Comparison of ENCODE assay signal across 8 cellular contexts in genomic region chr17:48728232-48729231, GRCh38. TPM values are rescaled to one million over a fixed set of nuclear protein-coding genes. Genes with fewer than 3 reads are reported as not detected.
DNase-seq lines count a peak whose midpoint lies in the region; ATAC-seq and TF ChIP-seq lines count a peak whose summit lies in the region.

Gene HOXB13 (minus strand): TSS chr17:48728750. CDS start chr17:48728593, 157 bp downstream.

- no peaks in the 10 kb centered on the region for H3K9me3 ChIP-seq in mesenchymal stem cell (ENCODE audit: control insufficient read depth, low read length)
- no peaks in the 10 kb centered on the region for H3K9me3 ChIP-seq in esophagus squamous epithelium

- H3K27ac Mint-ChIP-seq in GM23338: no peak within 1 kb of the TSS
- H3K27ac Mint-ChIP-seq in activated naive CD8-positive, alpha-beta T cell treated with anti-CD3 and anti-CD28 coated beads, Interleukin-2, amount 50 U/mL, for 24 hours: no peak within 1 kb of the TSS

- H4K91ac ChIP-seq in mesenchymal stem cell (ENCODE audit: low read length): peak within 1 kb of the TSS; percentile 25

- H3K23ac ChIP-seq in mesenchymal stem cell (ENCODE audit: low read length in 2 of 2): peak within 1 kb of the TSS in 1 of 2 experiments; percentile 99

- H3K9me3 Mint-ChIP-seq in GM23338: peaks cover 2% of the 10 kb centered on the region; the same call in 2 of the 3 replicates
- H3K9me3 Mint-ChIP-seq in activated naive CD8-positive, alpha-beta T cell treated with anti-CD3 and anti-CD28 coated beads, Interleukin-2, amount 50 U/mL, for 24 hours: no peaks in the 10 kb centered on the region

- H3K36me3 ChIP-seq in GM23338 (ENCODE audit: insufficient read depth) (no peaks in the 10 kb centered on the region), mesenchymal stem cell (ENCODE audit: control insufficient read depth in 1 of 2, insufficient read depth in 2 of 2, low read depth in 1 of 2, low read length in 2 of 2) (peaks cover 0 to 3% of the 10 kb centered on the region in 2 experiments), esophagus squamous epithelium (no peaks in the 10 kb centered on the region)

- WGBS in mesenchymal stem cell: 5% methylated on average over 46 of the region's 55 CpGs
- 7 to 12% methylated on average over 18 to 27 of the region's 55 CpGs for WGBS in esophagus squamous epithelium, 2 donors

- H2AK5ac ChIP-seq in mesenchymal stem cell (ENCODE audit: low read length, severe bottlenecking): no peak within 1 kb of the TSS

- peak within 1 kb of the TSS; percentile 52 to 81 for H3K18ac ChIP-seq in mesenchymal stem cell (ENCODE audit: low read depth in 1 of 2, low read length in 2 of 2)

- ATAC-seq in GM23338 (peak; percentile 13), GM18868 (IDR thresholded peaks at IDR 0.05; ENCODE audit: unreplicated experiment) (no peak)
- ATAC-seq in activated naive CD8-positive, alpha-beta T cell treated with anti-CD3 and anti-CD28 coated beads, Interleukin-2, amount 50 U/mL, for 24 hours: no peak

- no peaks in the 10 kb centered on the region for H3K79me2 ChIP-seq in GM23338 (replicated peaks; ENCODE audit: insufficient read depth)

- H3K4me1 Mint-ChIP-seq in GM23338: peaks cover 22% of the 10 kb centered on the region
- peaks cover 24% of the 10 kb centered on the region for H3K4me1 Mint-ChIP-seq in activated naive CD8-positive, alpha-beta T cell treated with anti-CD3 and anti-CD28 coated beads, Interleukin-2, amount 50 U/mL, for 24 hours

- peaks cover 37% of the 10 kb centered on the region for H3F3A ChIP-seq in GM23338 (replicated peaks; ENCODE audit: low read depth)

- H3K27me3 ChIP-seq in GM23338 (ENCODE audit: insufficient read depth) (peaks cover 100% of the 10 kb centered on the region), mesenchymal stem cell (ENCODE audit: control insufficient read depth in 1 of 2, insufficient read depth in 1 of 2, low read length in 2 of 2) (peaks cover 97% of the 10 kb centered on the region in 2 experiments), esophagus squamous epithelium (peaks cover 63 to 100% (median 78%) of the 10 kb centered on the region in 4 donors)

- peaks cover 27% of the 10 kb centered on the region; the same call in 1 of the 2 replicates for H3K4me1 ChIP-seq in GM23338 (ENCODE audit: insufficient read depth)
- H3K4me1 ChIP-seq in mesenchymal stem cell (ENCODE audit: control insufficient read depth, insufficient read depth, low read depth, low read length): peaks cover 19% of the 10 kb centered on the region
- peaks cover 7 to 45% (median 27%) of the 10 kb centered on the region in 3 donors for H3K4me1 ChIP-seq in esophagus squamous epithelium

- no peak within 1 kb of the TSS for H3K9ac ChIP-seq in mesenchymal stem cell (ENCODE audit: low read length)

- H3K4me3 ChIP-seq in GM23338: peak within 1 kb of the TSS; percentile 50
- peak within 1 kb of the TSS; percentile 14 to 66 for H3K4me3 ChIP-seq in mesenchymal stem cell (ENCODE audit: insufficient read depth in 1 of 2, low read depth in 1 of 2, low read length in 2 of 2)
- peak within 1 kb of the TSS in 2 of 4 donors; percentile 15 to 45 for H3K4me3 ChIP-seq in esophagus squamous epithelium

- H3K4me2 ChIP-seq in GM23338: peak within 1 kb of the TSS; percentile 78
- peak within 1 kb of the TSS; percentile 75 for H3K4me2 ChIP-seq in mesenchymal stem cell (ENCODE audit: low read length, poor library complexity, severe bottlenecking)

- no peaks in the 10 kb centered on the region for H3K79me1 ChIP-seq in mesenchymal stem cell (replicated peaks; ENCODE audit: low read length, poor library complexity, severe bottlenecking)

- no peaks in the 10 kb centered on the region for H3K9me2 ChIP-seq in GM23338 (ENCODE audit: insufficient read depth)

- no peak within 1 kb of the TSS for H2BK5ac ChIP-seq in mesenchymal stem cell (ENCODE audit: low read depth, low read length, poor library complexity, severe bottlenecking)

- H2AFZ ChIP-seq in GM23338 (no peak within 1 kb of the TSS), mesenchymal stem cell (ENCODE audit: low read depth, low read length) (peak within 1 kb of the TSS; percentile 31)

- H3K36me3 Mint-ChIP-seq in GM23338 (ENCODE audit: low read depth): peaks cover 3% of the 10 kb centered on the region; the same call in 2 of the 3 replicates
- no peaks in the 10 kb centered on the region for H3K36me3 Mint-ChIP-seq in activated naive CD8-positive, alpha-beta T cell treated with anti-CD3 and anti-CD28 coated beads, Interleukin-2, amount 50 U/mL, for 24 hours (ENCODE audit: low read depth)

- H4K20me1 ChIP-seq in GM23338 (replicated peaks; ENCODE audit: insufficient read depth): peaks cover 68% of the 10 kb centered on the region

- peak within 1 kb of the TSS; percentile 65 for H3K4me3 Mint-ChIP-seq in GM23338
- peak within 1 kb of the TSS; percentile 57 for H3K4me3 Mint-ChIP-seq in activated naive CD8-positive, alpha-beta T cell treated with anti-CD3 and anti-CD28 coated beads, Interleukin-2, amount 50 U/mL, for 24 hours

- TF ChIP-seq CTCF in GM23338 (conservative IDR thresholded peaks at IDR 0.05; ENCODE audit: low read depth in 2 of 2) (no peak), esophagus squamous epithelium (IDR thresholded peaks at IDR 0.05) (no peak)

- no peak for TF ChIP-seq POLR2A in esophagus squamous epithelium (IDR thresholded peaks at IDR 0.05)

- no peak within 1 kb of the TSS for H2BK15ac ChIP-seq in mesenchymal stem cell (ENCODE audit: low read depth, poor library complexity, severe bottlenecking)

- H4K8ac ChIP-seq in mesenchymal stem cell (ENCODE audit: low read length): peak within 1 kb of the TSS; percentile 95

- intact Hi-C loops in esophagus squamous epithelium (cut with DNase I): loop anchor here (5.0 kb wide), 1 partner anchor 64 kb away; no protein-coding TSS in a partner anchor

- no peak within 1 kb of the TSS for H2BK12ac ChIP-seq in mesenchymal stem cell (ENCODE audit: low read length in 2 of 2)

- peak within 1 kb of the TSS; percentile 24 to 41 for H3K4ac ChIP-seq in mesenchymal stem cell (ENCODE audit: low read depth in 1 of 2, low read length in 2 of 2)

- H2BK120ac ChIP-seq in mesenchymal stem cell (ENCODE audit: low read depth, low read length): no peak within 1 kb of the TSS

- H3K27ac ChIP-seq in GM23338 (ENCODE audit: low read depth): no peak within 1 kb of the TSS
- no peak within 1 kb of the TSS for H3K27ac ChIP-seq in mesenchymal stem cell (ENCODE audit: low read length, poor library complexity, severe bottlenecking)
- H3K27ac ChIP-seq in esophagus squamous epithelium: no peak within 1 kb of the TSS

- DNase-seq in GM23338 (ENCODE audit: low spot score) (peak; percentile 77), NCI-H510A treated with DMSO at 0.1 percent for 48 hours (lab: John Stamatoyannopoulos, UW) (peak; percentile 90), mesenchymal stem cell (peak; percentile 85), NK-92 (lab: John Stamatoyannopoulos, UW; ENCODE audit: unreplicated experiment) (no peak), esophagus squamous epithelium (lab: John Stamatoyannopoulos, UW) (no peak)
- peak; percentile 53 for DNase-seq in activated naive CD8-positive, alpha-beta T cell treated with anti-CD3 and anti-CD28 coated beads, Interleukin-2, amount 50 U/mL, for 24 hours
- no peak for DNase-seq in activated CD8-positive, alpha-beta memory T cell treated with anti-CD3 and anti-CD28 coated beads, Interleukin-2, amount 50 U/mL, for 48 hours

- H3K14ac ChIP-seq in mesenchymal stem cell (ENCODE audit: low read length in 2 of 2): peak within 1 kb of the TSS in 1 of 2 experiments; percentile 70

- peaks cover 100% of the 10 kb centered on the region for H3K27me3 Mint-ChIP-seq in GM23338 (ENCODE audit: insufficient read depth, low read depth, poor library complexity)
- peaks cover 94% of the 10 kb centered on the region for H3K27me3 Mint-ChIP-seq in activated naive CD8-positive, alpha-beta T cell treated with anti-CD3 and anti-CD28 coated beads, Interleukin-2, amount 50 U/mL, for 24 hours

TF ChIP-seq in GM23338, 12 proteins besides CTCF, POLR2A, EP300 and RAD21:
- TF ChIP-seq POLR2AphosphoS5 (IDR thresholded peaks at IDR 0.05; ENCODE audit: low read depth): no peak
- no peak for TF ChIP-seq STAT1 (IDR thresholded peaks at IDR 0.05; ENCODE audit: unreplicated experiment)
- peak; percentile 79 for TF ChIP-seq EZH2 (IDR thresholded peaks at IDR 0.05; ENCODE audit: low read depth, unreplicated experiment)
TF ChIP-seq in GM23338: peak in this region for 1.

RNA-seq across cellular contexts. Expression of gene HOXB13, which starts in this region (rescaled TPM):
- total RNA-seq in GM23338 (2014; rRNA removed; shearing (Covaris generic)): not detected in 2 replicates
- polyA plus RNA-seq in GM23338 (2016; fragmentation: Nextera tagmentation; extraction: Ambion mirVana): not detected in 2 replicates
- 1.3 TPM for polyA plus RNA-seq in mesenchymal stem cell (2013, experiment 1 of 2)
- polyA plus RNA-seq in mesenchymal stem cell (2013, experiment 2 of 2): 1.2 TPM
- not detected for total RNA-seq in esophagus squamous epithelium

Comparison
In these comparisons a context has a peak if more than half of its experiments do, and no peak if none do; other contexts are left out.
1. Peak in DNase-seq, ATAC-seq, H3K4me3 ChIP-seq and H3K4me2 ChIP-seq in GM23338; RNA of the gene not detected or under 1 TPM.
2. DNase-seq: peak in NCI-H510A treated with DMSO at 0.1 percent for 48 hours (single experiment), activated naive CD8-positive, alpha-beta T cell treated with anti-CD3 and anti-CD28 coated beads, Interleukin-2, amount 50 U/mL, for 24 hours (single experiment) and mesenchymal stem cell (single experiment); none in NK-92 (single experiment), esophagus squamous epithelium (single experiment) and activated CD8-positive, alpha-beta memory T cell treated with anti-CD3 and anti-CD28 coated beads, Interleukin-2, amount 50 U/mL, for 48 hours (single experiment).